ENCODE assay signal across 30 cellular contexts in the genomic region with DNA sequence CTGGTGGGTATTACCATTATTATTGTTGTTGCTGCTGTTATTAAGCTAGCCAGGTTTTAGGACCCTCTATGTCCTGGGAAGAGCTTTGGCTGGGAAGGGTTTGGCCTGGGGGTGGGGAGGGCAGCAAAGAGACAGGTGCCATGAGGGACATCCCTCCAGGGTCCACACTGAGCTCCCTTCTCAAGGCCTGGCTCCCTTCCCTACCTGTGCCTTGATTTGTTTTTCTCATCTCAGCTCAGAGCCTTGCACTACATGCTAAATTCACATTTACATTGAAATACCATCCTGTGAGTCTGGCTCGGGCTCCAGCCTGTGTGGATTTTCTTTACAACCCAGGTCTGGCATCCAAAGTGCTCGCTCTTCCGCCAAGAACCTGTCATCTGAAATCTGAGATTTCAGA.
"Had no signal": no experiment of that assay in that cellular context is flagged by ENCODE, and none has a peak within 500 bp of the region (broad histone marks: within the 10 kb centered on the region; RNA-seq: fewer than 3 reads in every experiment).

No MANE protein-coding gene starts in this region.

- ATAC-seq: activated CD4-positive, alpha-beta T cell treated with anti-CD3 and anti-CD28 coated beads for 36 hours; activated CD8-positive, alpha-beta T cell treated with anti-CD3 and anti-CD28 coated beads for 36 hours; activated naive CD4-positive, alpha-beta T cell treated with anti-CD3 and anti-CD28 coated beads, Interleukin-2, amount 50 U/mL, for 72 hours; activated T-cell treated with anti-CD3 and anti-CD28 coated beads, Interleukin-2, amount 50 U/mL, for 72 hours; gastroesophageal sphincter; heart right ventricle had no signal

- H3K4me3 ChIP-seq: ascending aorta, breast epithelium, cardiac muscle cell, colonic mucosa, esophagus squamous epithelium, gastroesophageal sphincter, heart right ventricle had no signal

- H3K4me1 Mint-ChIP-seq: activated CD4-positive, alpha-beta T cell treated with anti-CD3 and anti-CD28 coated beads for 36 hours; activated naive CD4-positive, alpha-beta T cell treated with anti-CD3 and anti-CD28 coated beads, Interleukin-2, amount 10 ng/mL, durations not matched to agents 7 days and 5 days had no signal

- H3K9me3 ChIP-seq: colonic mucosa had no signal

- H3K27ac ChIP-seq: ascending aorta, breast epithelium, cardiac muscle cell, colonic mucosa, esophagus squamous epithelium, gastroesophageal sphincter, heart right ventricle had no signal

- H3K4me1 ChIP-seq: ascending aorta, breast epithelium, colonic mucosa, esophagus squamous epithelium, gastroesophageal sphincter, heart right ventricle had no signal

- H3K36me3 ChIP-seq: ascending aorta, breast epithelium, cardiac muscle cell, colonic mucosa, esophagus squamous epithelium, gastroesophageal sphincter, heart right ventricle had no signal

- DNase-seq: activated CD4-positive, alpha-beta T cell treated with anti-CD3 and anti-CD28 coated beads for 36 hours; activated CD4-positive, alpha-beta T cell treated with anti-CD3 and anti-CD28 coated beads, Interleukin-2, amount 50 U/mL, for 1 hour; activated CD4-positive, alpha-beta T cell treated with anti-CD3 and anti-CD28 coated beads, Interleukin-2, amount 50 U/mL, for 48 hours; activated CD4-positive, CD25-positive, alpha-beta regulatory T cell; activated CD4-positive, CD25-positive, alpha-beta regulatory T cell treated with anti-CD3 and anti-CD28 coated beads, Interleukin-2, amount 50 U/mL, for 72 hours; activated CD8-positive, alpha-beta memory T cell treated with anti-CD3 and anti-CD28 coated beads for 24 hours; activated CD8-positive, alpha-beta memory T cell treated with anti-CD3 and anti-CD28 coated beads, Interleukin-2, amount 50 U/mL, for 4 hours; activated CD8-positive, alpha-beta T cell treated with anti-CD3 and anti-CD28 coated beads for 36 hours; activated gamma-delta T cell; activated naive CD4-positive, alpha-beta T cell; activated naive CD4-positive, alpha-beta T cell treated with anti-CD3 and anti-CD28 coated beads, Interleukin-2, amount 10 ng/mL, durations not matched to agents 7 days and 5 days; activated naive CD8-positive, alpha-beta T cell treated with anti-CD3 and anti-CD28 coated beads, Interleukin-2, amount 10 ng/mL, durations not matched to agents 7 days and 5 days; activated T-cell treated with anti-CD3 and anti-CD28 coated beads for 4 hours; activated T-cell treated with anti-CD3 and anti-CD28 coated beads, Interleukin-2, amount 50 U/mL, for 24 hours; activated T-cell treated with anti-CD3 and anti-CD28 coated beads, Interleukin-2, amount 50 U/mL, for 72 hours; central memory CD4-positive, alpha-beta T cell; cerebellar nuclear complex; colonic mucosa; effector CD8-positive, alpha-beta T cell; erythroblast; esophagus squamous epithelium; foreskin melanocyte; heart right ventricle; T-helper 2 cell had no signal

- H3K27me3 ChIP-seq: ascending aorta, colonic mucosa had no signal

- H3K4me3 Mint-ChIP-seq: activated CD4-positive, alpha-beta T cell treated with anti-CD3 and anti-CD28 coated beads for 36 hours; activated CD8-positive, alpha-beta T cell treated with anti-CD3 and anti-CD28 coated beads for 36 hours; activated naive CD4-positive, alpha-beta T cell treated with anti-CD3 and anti-CD28 coated beads, Interleukin-2, amount 10 ng/mL, durations not matched to agents 7 days and 5 days; activated naive CD8-positive, alpha-beta T cell treated with anti-CD3 and anti-CD28 coated beads, Interleukin-2, amount 10 ng/mL, durations not matched to agents 7 days and 5 days; activated T-cell treated with anti-CD3 and anti-CD28 coated beads, Interleukin-2, amount 50 U/mL, for 24 hours; activated T-cell treated with anti-CD3 and anti-CD28 coated beads, Interleukin-2, amount 50 U/mL, for 72 hours; brain had no signal

- H3K36me3 Mint-ChIP-seq: activated naive CD4-positive, alpha-beta T cell treated with anti-CD3 and anti-CD28 coated beads, Interleukin-2, amount 10 ng/mL, durations not matched to agents 7 days and 5 days; activated naive CD8-positive, alpha-beta T cell treated with anti-CD3 and anti-CD28 coated beads, Interleukin-2, amount 10 ng/mL, durations not matched to agents 7 days and 5 days; brain had no signal

- H3K9me3 Mint-ChIP-seq: activated CD8-positive, alpha-beta T cell treated with anti-CD3 and anti-CD28 coated beads for 36 hours; activated naive CD4-positive, alpha-beta T cell treated with anti-CD3 and anti-CD28 coated beads, Interleukin-2, amount 10 ng/mL, durations not matched to agents 7 days and 5 days had no signal

- H3K27ac Mint-ChIP-seq: activated CD4-positive, alpha-beta T cell treated with anti-CD3 and anti-CD28 coated beads for 36 hours; activated CD8-positive, alpha-beta T cell treated with anti-CD3 and anti-CD28 coated beads for 36 hours; activated naive CD4-positive, alpha-beta T cell treated with anti-CD3 and anti-CD28 coated beads, Interleukin-2, amount 10 ng/mL, durations not matched to agents 7 days and 5 days; activated naive CD4-positive, alpha-beta T cell treated with anti-CD3 and anti-CD28 coated beads, Interleukin-2, amount 50 U/mL, for 72 hours; activated naive CD8-positive, alpha-beta T cell treated with anti-CD3 and anti-CD28 coated beads, Interleukin-2, amount 10 ng/mL, durations not matched to agents 7 days and 5 days; activated T-cell treated with anti-CD3 and anti-CD28 coated beads, Interleukin-2, amount 50 U/mL, for 24 hours; activated T-cell treated with anti-CD3 and anti-CD28 coated beads, Interleukin-2, amount 50 U/mL, for 72 hours had no signal
